Comparison of ENCODE assay signal across 26 cellular contexts in genomic region chrX:16628954-16629595, GRCh38. TPM values are rescaled to one million over a fixed set of nuclear protein-coding genes. Genes with fewer than 3 reads are reported as not detected.
A peak's percentile ranks its signal among the peaks of the same experiment; 100 is the strongest.
DNase-seq lines count a peak whose midpoint lies in the region; ATAC-seq, FAIRE-seq and TF ChIP-seq lines count a peak whose summit lies in the region.
"Had no signal": no experiment of that assay in that cellular context is flagged by ENCODE, and none has a peak within 500 bp of the region (broad histone marks: within the 10 kb centered on the region; RNA-seq: fewer than 3 reads in every experiment).

No MANE protein-coding gene starts in this region.

- no peak overlapping the region for H3K14ac ChIP-seq in H1 (ENCODE audit: insufficient read length)

- H3K27ac ChIP-seq in H1 (ENCODE audit: low read depth, low read length) = no peak overlapping the region
- H3K27ac ChIP-seq: right atrium auricular region had no signal

- no peaks in the 10 kb centered on the region for H4K20me1 ChIP-seq in H1 (replicated peaks in 1 of 2; ENCODE audit: control insufficient read depth in 1 of 2, insufficient read depth in 2 of 2, low read length in 2 of 2)

- H3K27me3 ChIP-seq in H1 (replicated peaks in 1 of 4; ENCODE audit: control insufficient read depth in 3 of 4, extremely low read depth in 1 of 4, insufficient read depth in 3 of 4, low read length in 3 of 4) = no peaks in the 10 kb centered on the region; a peak in 1 of 7 replicates
- H3K27me3 ChIP-seq: MG63, right atrium auricular region had no signal

- H4K8ac ChIP-seq in H1 (ENCODE audit: extremely low read depth, insufficient read depth, low read length) = no peak overlapping the region

- no peaks in the 10 kb centered on the region for H3K79me1 ChIP-seq in H1 (ENCODE audit: low read depth, low read length)

- no peak overlapping the region for H3K56ac ChIP-seq in H1 (replicated peaks; ENCODE audit: insufficient read length, low read depth, low read length)

- H3K4me2 ChIP-seq in H1 (ENCODE audit: insufficient read depth in 1 of 2, low read depth in 2 of 2, low read length in 2 of 2) = peak overlapping the region; percentile 42 to 57; a peak in 3 of 4 replicates

- peak in 1 of 2 experiments; percentile 26; a peak in 1 of 4 replicates for TF ChIP-seq RAD21 in H1 (IDR thresholded peaks at IDR 0.05 in 1 of 2, conservative IDR thresholded peaks at IDR 0.05 in 1 of 2; ENCODE audit: low read depth in 2 of 2, low read length in 2 of 2)

- no peak overlapping the region for H3K4me3 ChIP-seq in H1 (ENCODE audit: extremely low read depth in 1 of 4, insufficient read depth in 2 of 4, low read depth in 3 of 4, low read length in 4 of 4)
- H3K4me3 ChIP-seq: MG63, right atrium auricular region had no signal

- 9% methylated on average over 17 of the region's 17 CpGs; no CpG with 5 or more reads in 1 of the 2 experiments for WGBS in H1 (ENCODE audit: extremely low coverage in 1 of 2, insufficient coverage in 1 of 2, insufficient read length in 1 of 2, insufficient replicate concordance in 2 of 2, low coverage in 1 of 2, low lambda C conversion rate in 2 of 2, missing lambda C conversion rate in 1 of 2), 2 experiments

- H3K79me2 ChIP-seq in H1 (ENCODE audit: control insufficient read depth in 1 of 2, insufficient read depth in 2 of 2, low read length in 2 of 2) = no peaks in the 10 kb centered on the region

- H3K36me3 ChIP-seq in H1 (ENCODE audit: control insufficient read depth in 2 of 4, insufficient read depth in 4 of 4, low read length in 3 of 4) = peaks cover 0 to 3% (median 0%) of the 10 kb centered on the region in 4 experiments; a peak in 3 of 8 replicates
- H3K36me3 ChIP-seq: MG63, right atrium auricular region had no signal

- FAIRE-seq in H1 (lab: Jason Lieb, UNC) = peak; percentile 74
- FAIRE-seq: GM12892 had no signal

- H3K9me3 ChIP-seq in H1 (ENCODE audit: insufficient read depth in 2 of 2, low read depth in 1 of 2, low read length in 1 of 2) = no peaks in the 10 kb centered on the region
- H3K9me3 ChIP-seq: MG63, right atrium auricular region had no signal

- no peaks in the 10 kb centered on the region for H3K9me3 Mint-ChIP-seq in nephron progenitor cell
- H3K9me3 Mint-ChIP-seq in naive thymus-derived CD8-positive, alpha-beta T cell = peaks cover 0 to 1% (median 0%) of the 10 kb centered on the region in 9 donors
- H3K9me3 Mint-ChIP-seq: activated CD8-positive, alpha-beta T cell treated with anti-CD3 and anti-CD28 coated beads for 36 hours; activated naive CD8-positive, alpha-beta T cell treated with anti-CD3 and anti-CD28 coated beads for 36 hours; HFFc6; stimulated activated effector memory CD8-positive, alpha-beta T cell treated with anti-CD3 and anti-CD28 coated beads, Interleukin-12 subunit alpha, Interleukin-12 subunit beta, amount 100 ng/mL, for 72 hours; T-cell had no signal

- peaks cover 19% of the 10 kb centered on the region for H3K4me1 Mint-ChIP-seq in nephron progenitor cell
- H3K4me1 Mint-ChIP-seq in naive thymus-derived CD8-positive, alpha-beta T cell = peaks cover 0 to 4% (median 1%) of the 10 kb centered on the region in 4 donors
- H3K4me1 Mint-ChIP-seq: CD14-positive monocyte; stimulated activated effector memory CD8-positive, alpha-beta T cell treated with anti-CD3 and anti-CD28 coated beads, Interleukin-12 subunit alpha, Interleukin-12 subunit beta, amount 100 ng/mL, for 72 hours had no signal

- peaks cover 4% of the 10 kb centered on the region for H3K27me3 Mint-ChIP-seq in nephron progenitor cell (ENCODE audit: low read depth, poor library complexity)
- H3K27me3 Mint-ChIP-seq in naive thymus-derived CD8-positive, alpha-beta T cell = no peaks in the 10 kb centered on the region
- H3K27me3 Mint-ChIP-seq: activated CD8-positive, alpha-beta T cell treated with anti-CD3 and anti-CD28 coated beads for 36 hours; activated naive CD8-positive, alpha-beta T cell treated with anti-CD3 and anti-CD28 coated beads for 36 hours had no signal

- no peak overlapping the region for H2BK20ac ChIP-seq in H1 (ENCODE audit: low read length)

- H3K4me3 Mint-ChIP-seq in nephron progenitor cell = no peak overlapping the region
- no peak overlapping the region for H3K4me3 Mint-ChIP-seq in naive thymus-derived CD8-positive, alpha-beta T cell
- H3K4me3 Mint-ChIP-seq: activated CD8-positive, alpha-beta T cell treated with anti-CD3 and anti-CD28 coated beads for 36 hours; activated naive CD8-positive, alpha-beta T cell treated with anti-CD3 and anti-CD28 coated beads for 36 hours; CD14-positive monocyte; HFFc6; stimulated activated effector memory CD8-positive, alpha-beta T cell treated with anti-CD3 and anti-CD28 coated beads, Interleukin-12 subunit alpha, Interleukin-12 subunit beta, amount 100 ng/mL, for 72 hours; T-cell had no signal

- H3K4ac ChIP-seq in H1 (replicated peaks; ENCODE audit: insufficient read length, low read depth, low read length) = peak overlapping the region; percentile 67

- no peak overlapping the region for H4K5ac ChIP-seq in H1 (ENCODE audit: insufficient read length, low read depth, low read length)

- no peak for ATAC-seq in HG03039 (IDR thresholded peaks at IDR 0.05; ENCODE audit: unreplicated experiment)
- ATAC-seq in naive thymus-derived CD8-positive, alpha-beta T cell = no peak
- ATAC-seq: activated CD8-positive, alpha-beta T cell treated with anti-CD3 and anti-CD28 coated beads for 36 hours; stimulated activated effector memory CD8-positive, alpha-beta T cell treated with anti-CD3 and anti-CD28 coated beads, Interleukin-12 subunit alpha, Interleukin-12 subunit beta, amount 100 ng/mL, for 72 hours; T-cell had no signal

- H2BK12ac ChIP-seq in H1 (ENCODE audit: low read depth, low read length) = no peak overlapping the region; the same call in 1 of the 2 replicates

- H3K23me2 ChIP-seq in H1 (ENCODE audit: low read depth, low read length) = no peaks in the 10 kb centered on the region

- no peak overlapping the region for H2BK15ac ChIP-seq in H1 (ENCODE audit: low read length)

- H3K36me3 Mint-ChIP-seq in nephron progenitor cell (ENCODE audit: low read depth) = peaks cover 76% of the 10 kb centered on the region
- peaks cover 0 to 10% (median 2%) of the 10 kb centered on the region in 3 donors for H3K36me3 Mint-ChIP-seq in naive thymus-derived CD8-positive, alpha-beta T cell
- H3K36me3 Mint-ChIP-seq: stimulated activated effector memory CD8-positive, alpha-beta T cell treated with anti-CD3 and anti-CD28 coated beads, Interleukin-12 subunit alpha, Interleukin-12 subunit beta, amount 100 ng/mL, for 72 hours had no signal

- peak overlapping the region; percentile 64 for H4K91ac ChIP-seq in H1 (replicated peaks; ENCODE audit: insufficient read length, low read length)

- H3K4me1 ChIP-seq in H1 (replicated peaks in 1 of 4; ENCODE audit: control insufficient read depth in 3 of 4, insufficient read depth in 4 of 4, low read length in 3 of 4) = peaks cover 1 to 9% (median 4%) of the 10 kb centered on the region in 4 experiments; a peak in 4 of 7 replicates
- H3K4me1 ChIP-seq: right atrium auricular region had no signal

- H3K9ac ChIP-seq in H1 (replicated peaks in 1 of 4; ENCODE audit: extremely low read depth in 1 of 4, low read depth in 3 of 4, low read length in 3 of 4) = no peak overlapping the region

- TF ChIP-seq CTCF in H1 (IDR thresholded peaks at IDR 0.05; ENCODE audit: control extremely low read depth in 1 of 3, insufficient read depth in 1 of 3, low read depth in 1 of 3, low read length in 3 of 3) (no peak), nephron progenitor cell (IDR thresholded peaks at IDR 0.05) (no peak)

- POLR2A ChIA-PET in H1 (lab: Charles Lee; ENCODE audit: partially characterized antibody) = no interaction called here
- POLR2A ChIA-PET in naive thymus-derived CD8-positive, alpha-beta T cell (lab: Charles Lee) = no interaction called here

- no peak overlapping the region for H2BK120ac ChIP-seq in H1 (replicated peaks; ENCODE audit: low read depth, low read length)

- TF ChIP-seq POLR2A in H1 (IDR thresholded peaks at IDR 0.05; ENCODE audit: control extremely low read depth in 1 of 2, low read depth in 2 of 2, low read length in 2 of 2) = no peak

- TF ChIP-seq EP300 in H1 (IDR thresholded peaks at IDR 0.05; ENCODE audit: borderline replicate concordance in 1 of 2, low read depth in 2 of 2, low read length in 2 of 2) = no peak

- CTCF ChIA-PET in H1 (lab: Charles Lee; ENCODE audit: partially characterized antibody) = interaction anchor here (0.7 to 1.1 kb wide), 3 partner anchors 10 to 176 kb away, joined by 3 read pairs; no protein-coding TSS in a partner anchor

- no peak overlapping the region for H3K27ac Mint-ChIP-seq in nephron progenitor cell
- H3K27ac Mint-ChIP-seq in naive thymus-derived CD8-positive, alpha-beta T cell = no peak overlapping the region
- H3K27ac Mint-ChIP-seq: activated CD8-positive, alpha-beta T cell treated with anti-CD3 and anti-CD28 coated beads for 36 hours; activated naive CD8-positive, alpha-beta T cell treated with anti-CD3 and anti-CD28 coated beads for 36 hours; CD14-positive monocyte; HFFc6; stimulated activated effector memory CD8-positive, alpha-beta T cell treated with anti-CD3 and anti-CD28 coated beads, Interleukin-12 subunit alpha, Interleukin-12 subunit beta, amount 100 ng/mL, for 72 hours; T-cell had no signal

- DNase-seq in ELF-1 (ENCODE audit: low read depth, low spot score) = peak; percentile 85
- DNase-seq in OCI-M1 (lab: John Stamatoyannopoulos, UW) = peak; percentile 83
- DNase-seq in H1 (ENCODE audit: low read depth in 1 of 2, low spot score in 2 of 2) = peak in 1 of 2 experiments; percentile 49
- peak; percentile 23 for DNase-seq in nephron progenitor cell
- no peak for DNase-seq in NCI-H2107 treated with DMSO at 0.1 percent for 48 hours (lab: John Stamatoyannopoulos, UW; ENCODE audit: unreplicated experiment)
- DNase-seq in NCI-H128 (lab: John Stamatoyannopoulos, UW; ENCODE audit: unreplicated experiment) = no peak
- DNase-seq in naive thymus-derived CD8-positive, alpha-beta T cell = no peak
- DNase-seq: activated CD8-positive, alpha-beta T cell treated with anti-CD3 and anti-CD28 coated beads for 36 hours; activated naive CD8-positive, alpha-beta T cell treated with anti-CD3 and anti-CD28 coated beads for 36 hours; activated T-cell treated with anti-CD3 and anti-CD28 coated beads, Interleukin-2, amount 50 U/mL, for 48 hours; DMS 273 treated with DMSO at 0.1 percent for 48 hours; effector CD4-positive, alpha-beta T cell; GF-D8; glutamatergic neuron; HFFc6; MG63; NCI-H1694; NCI-H345; T-cell had no signal

- no peak overlapping the region for H3K23ac ChIP-seq in H1 (ENCODE audit: insufficient read length)

- no peak overlapping the region for H2AFZ ChIP-seq in H1 (ENCODE audit: low read length)

- H2AK5ac ChIP-seq in H1 (ENCODE audit: low read depth, low read length) = no peak overlapping the region

- H2BK5ac ChIP-seq in H1 (ENCODE audit: low read depth, low read length) = no peak overlapping the region

- 0 out of 2 replicates have a peak overlapping the region, but pooled peaks have one; percentile 60 for H3K18ac ChIP-seq in H1 (ENCODE audit: extremely low read depth, low read length)

RNA-seq across cellular contexts. Expression of gene S100G, which starts 20.9 kb away (rescaled TPM):
- not detected in 2 replicates for total RNA-seq in H1 (2021; fragmentation: NEBNext Ultra II Directional; extraction: Animal tissue kit (Norgen Biotek cat#: 25700))
- not detected in 2 replicates for polyA plus RNA-seq in H1 (2011; rRNA removed)
- not detected for polyA plus RNA-seq in H1 (2011; cell fraction: cytosol; rRNA removed)
- not detected for polyA plus RNA-seq in H1 (2011; cell fraction: nucleus; rRNA removed)
- polyA plus RNA-seq in H1 (2012, experiment 1 of 2) = not detected in 4 replicates
- polyA plus RNA-seq in H1 (2012, experiment 2 of 2) = not detected
- not detected for polyA plus RNA-seq in H1 (2013, experiment 1 of 2)
- polyA plus RNA-seq in H1 (2013, experiment 2 of 2) = not detected
- not detected in 2 replicates for polyA minus RNA-seq in H1 (2011; rRNA and poly(A)+ RNA removed)
- not detected for polyA minus RNA-seq in H1 (2011; cell fraction: cytosol; rRNA and poly(A)+ RNA removed)
- polyA minus RNA-seq in H1 (2011; cell fraction: nucleus; rRNA and poly(A)+ RNA removed) = not detected
- not detected for total RNA-seq in naive thymus-derived CD8-positive, alpha-beta T cell
- polyA plus RNA-seq in naive thymus-derived CD8-positive, alpha-beta T cell = not detected
- total RNA-seq: activated CD8-positive, alpha-beta T cell treated with anti-CD3 and anti-CD28 coated beads for 36 hours; activated naive CD8-positive, alpha-beta T cell treated with anti-CD3 and anti-CD28 coated beads for 36 hours; HFFc6; kidney epithelial cell; mesenteric fat pad; right atrium auricular region; T-cell had no signal
- polyA plus RNA-seq: CD14-positive monocyte had no signal

Comparison
In these comparisons a context has a peak if more than half of its experiments do, and no peak if none do; other contexts are left out.
1. DNase-seq: peak in ELF-1 (single experiment), OCI-M1 (single experiment) and nephron progenitor cell (single experiment); none in NCI-H2107 treated with DMSO at 0.1 percent for 48 hours (single experiment), NCI-H128 (single experiment) and naive thymus-derived CD8-positive, alpha-beta T cell (0 of 10).